Comparison of ENCODE assay signal across 24 cellular contexts in the genomic region with DNA sequence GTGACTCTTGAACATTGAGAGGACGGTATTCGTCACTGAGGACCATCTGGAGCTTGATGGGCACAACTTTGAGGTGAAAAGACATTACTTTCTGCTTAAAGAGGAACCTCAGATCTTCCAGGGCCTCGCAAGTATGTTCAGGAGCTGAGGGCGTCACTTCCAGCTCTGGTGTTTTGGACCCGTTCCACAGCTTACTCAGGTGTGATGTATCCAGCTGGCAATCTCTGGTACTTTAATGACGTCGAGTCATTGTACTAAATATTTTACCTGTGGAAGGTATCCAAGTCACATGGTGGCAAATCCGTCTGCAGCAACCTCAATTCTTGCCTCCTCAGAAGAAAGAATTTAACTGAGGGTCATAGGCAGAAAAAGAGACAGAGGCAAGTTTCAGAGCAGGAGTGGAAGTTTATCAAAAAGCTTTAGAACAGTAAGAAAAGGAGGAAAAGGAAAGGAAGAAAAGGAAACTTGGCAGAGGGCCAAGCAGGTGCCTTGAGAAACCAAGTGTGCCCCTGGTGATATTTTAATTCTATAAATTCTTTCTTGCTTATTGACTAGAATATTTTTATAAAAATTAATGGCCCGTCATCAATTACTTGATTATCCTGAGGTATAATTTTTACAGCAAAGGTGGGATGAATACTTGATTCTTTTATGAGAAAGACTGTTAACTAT.
DNase-seq lines count a peak whose midpoint lies in the region; ATAC-seq and TF ChIP-seq lines count a peak whose summit lies in the region.
"Had no signal": no experiment of that assay in that cellular context is flagged by ENCODE, and none has a peak within 500 bp of the region (broad histone marks: within the 10 kb centered on the region; RNA-seq: fewer than 3 reads in every experiment).

No MANE protein-coding gene starts in this region.

- no peaks in the 10 kb centered on the region for H3K36me3 Mint-ChIP-seq in stimulated activated effector memory CD8-positive, alpha-beta T cell treated with anti-CD3 and anti-CD28 coated beads, Interleukin-12 subunit alpha, Interleukin-12 subunit beta, amount 100 ng/mL, for 72 hours
- H3K36me3 Mint-ChIP-seq: activated naive CD4-positive, alpha-beta T cell treated with anti-CD3 and anti-CD28 coated beads, Interleukin-2, amount 50 U/mL, for 72 hours; stimulated activated memory B cell treated with anti-CD40 and anti-IgM and Interleukin-4, amounts not matched to agents 10 μg/mL and 1 μg/mL and 100 μg/mL, for 72 hours had no signal

- no peak overlapping the region for H3K4me3 ChIP-seq in HCT116 (replicated peaks in 1 of 2; ENCODE audit: low read depth in 1 of 2, low read length in 2 of 2)
- H3K4me3 ChIP-seq: ascending aorta, esophagus muscularis mucosa, gastroesophageal sphincter, tibial artery had no signal

- H3K27ac Mint-ChIP-seq in stimulated activated effector memory CD8-positive, alpha-beta T cell treated with anti-CD3 and anti-CD28 coated beads, Interleukin-12 subunit alpha, Interleukin-12 subunit beta, amount 100 ng/mL, for 72 hours: no peak overlapping the region
- H3K27ac Mint-ChIP-seq: activated naive CD4-positive, alpha-beta T cell treated with anti-CD3 and anti-CD28 coated beads, Interleukin-2, amount 50 U/mL, for 72 hours; nephron progenitor cell; stimulated activated memory B cell treated with anti-CD40 and anti-IgM and Interleukin-4, amounts not matched to agents 10 μg/mL and 1 μg/mL and 100 μg/mL, for 72 hours had no signal

- H3K4me1 ChIP-seq in HCT116 (ENCODE audit: control insufficient read depth in 1 of 2, insufficient read depth in 2 of 2, low read length in 2 of 2): no peaks in the 10 kb centered on the region

- no peaks in the 10 kb centered on the region for H4K20me1 ChIP-seq in HCT116 (ENCODE audit: insufficient read depth)

- intact Hi-C loops in HCT116 (cut with micrococcal nuclease): no loop called here

- no peak overlapping the region for H3K4me2 ChIP-seq in HCT116 (ENCODE audit: low read length)

- H2AFZ ChIP-seq in HCT116 (ENCODE audit: low read depth, low read length, poor library complexity, severe bottlenecking): no peak overlapping the region

- H3K4me1 Mint-ChIP-seq in stimulated activated effector memory CD8-positive, alpha-beta T cell treated with anti-CD3 and anti-CD28 coated beads, Interleukin-12 subunit alpha, Interleukin-12 subunit beta, amount 100 ng/mL, for 72 hours: peaks cover 7% of the 10 kb centered on the region
- H3K4me1 Mint-ChIP-seq: nephron progenitor cell; stimulated activated memory B cell treated with anti-CD40 and anti-IgM and Interleukin-4, amounts not matched to agents 10 μg/mL and 1 μg/mL and 100 μg/mL, for 72 hours had no signal

- no peak for TF ChIP-seq CTCF in HCT116 (IDR thresholded peaks at IDR 0.05 in 2 of 3, conservative IDR thresholded peaks at IDR 0.05 in 1 of 3; ENCODE audit: borderline replicate concordance in 1 of 3, insufficient read depth in 1 of 3, low read depth in 2 of 3, low read length in 2 of 3)

- H3K9me3 ChIP-seq in HCT116 (ENCODE audit: control insufficient read depth in 1 of 2, insufficient read depth in 1 of 2, low read depth in 1 of 2, low read length in 2 of 2): no peaks in the 10 kb centered on the region
- H3K9me3 ChIP-seq: ascending aorta, esophagus muscularis mucosa, gastroesophageal sphincter, tibial artery had no signal

- H3K4me3 Mint-ChIP-seq in stimulated activated effector memory CD8-positive, alpha-beta T cell treated with anti-CD3 and anti-CD28 coated beads, Interleukin-12 subunit alpha, Interleukin-12 subunit beta, amount 100 ng/mL, for 72 hours: no peak overlapping the region
- H3K4me3 Mint-ChIP-seq: nephron progenitor cell; stimulated activated memory B cell treated with anti-CD40 and anti-IgM and Interleukin-4, amounts not matched to agents 10 μg/mL and 1 μg/mL and 100 μg/mL, for 72 hours had no signal

- H3K27me3 ChIP-seq in HCT116 (ENCODE audit: insufficient read depth, low read length): no peaks in the 10 kb centered on the region
- H3K27me3 ChIP-seq: ascending aorta, esophagus muscularis mucosa, gastroesophageal sphincter, tibial artery had no signal

- no peaks in the 10 kb centered on the region for H3K9me2 ChIP-seq in HCT116 (ENCODE audit: insufficient read depth)

- no peaks in the 10 kb centered on the region for H3K36me3 ChIP-seq in HCT116 (ENCODE audit: control insufficient read depth in 1 of 2, insufficient read depth in 2 of 2, low read length in 2 of 2)
- H3K36me3 ChIP-seq: ascending aorta, esophagus muscularis mucosa, gastroesophageal sphincter, tibial artery had no signal

- ATAC-seq in HCT116 (no peak), GM19455 (IDR thresholded peaks at IDR 0.05; ENCODE audit: unreplicated experiment) (no peak), HG03354 (IDR thresholded peaks at IDR 0.05; ENCODE audit: poor library complexity, severe bottlenecking, unreplicated experiment) (no peak)
- ATAC-seq in stimulated activated effector memory CD8-positive, alpha-beta T cell treated with anti-CD3 and anti-CD28 coated beads, Interleukin-12 subunit alpha, Interleukin-12 subunit beta, amount 100 ng/mL, for 72 hours: no peak
- ATAC-seq: activated naive CD4-positive, alpha-beta T cell treated with anti-CD3 and anti-CD28 coated beads, Interleukin-2, amount 50 U/mL, for 72 hours; gastroesophageal sphincter; left cardiac atrium; stimulated activated memory B cell treated with anti-CD40 and anti-IgM and Interleukin-4, amounts not matched to agents 10 μg/mL and 1 μg/mL and 100 μg/mL, for 72 hours had no signal

- no peaks in the 10 kb centered on the region for H3K79me2 ChIP-seq in HCT116 (ENCODE audit: insufficient read depth, low read length)

- no TSS peak for BruUV-seq in HCT116 (replicated peaks; lab: Mats Ljungman, UMichigan)

- RAD21 ChIA-PET in HCT116 (lab: Charles Lee; ENCODE audit: low non-redundant PET in 1 of 2, low total read pairs in 2 of 2, uncharacterized antibody in 2 of 2, unreplicated experiment in 2 of 2): no interaction called here

- no peak overlapping the region for H3K27ac ChIP-seq in HCT116 (ENCODE audit: low read depth, low read length)
- H3K27ac ChIP-seq: ascending aorta, C4-2B, esophagus muscularis mucosa, gastroesophageal sphincter, tibial artery had no signal

- no peak overlapping the region for H3K9ac ChIP-seq in HCT116 (ENCODE audit: low read length)

- POLR2A ChIA-PET in HCT116 (lab: Charles Lee): no interaction called here

- no peak for TF ChIP-seq RAD21 in HCT116 (IDR thresholded peaks at IDR 0.05; ENCODE audit: low read depth)

- CTCF ChIA-PET in HCT116 (lab: Charles Lee): no interaction called here

- DNase-seq in COR-L47 (lab: John Stamatoyannopoulos, UW) (peak; percentile 31), HCT116 (ENCODE audit: low read depth, low spot score) (peak; percentile 8), NCI-H69 (lab: John Stamatoyannopoulos, UW) (peak; percentile 54), iPS-NIHi11 (ENCODE audit: low spot score) (peak; percentile 42), NCI-H146 treated with DMSO at 0.1 percent for 48 hours (lab: John Stamatoyannopoulos, UW; ENCODE audit: unreplicated experiment) (no peak)
- DNase-seq in stimulated activated effector memory CD8-positive, alpha-beta T cell treated with anti-CD3 and anti-CD28 coated beads, Interleukin-12 subunit alpha, Interleukin-12 subunit beta, amount 100 ng/mL, for 72 hours (ENCODE audit: low spot score in 2 of 2): no peak
- DNase-seq: activated CD4-positive, alpha-beta T cell treated with anti-CD3 and anti-CD28 coated beads for 4 hours; cerebellar nuclear complex; KG1; left cardiac atrium; midbrain; NCI-H226; nephron progenitor cell; posterior cingulate gyrus; T-helper 1 cell; tibial artery had no signal

- H3K9me3 Mint-ChIP-seq in stimulated activated effector memory CD8-positive, alpha-beta T cell treated with anti-CD3 and anti-CD28 coated beads, Interleukin-12 subunit alpha, Interleukin-12 subunit beta, amount 100 ng/mL, for 72 hours: no peaks in the 10 kb centered on the region
- H3K9me3 Mint-ChIP-seq: activated naive CD4-positive, alpha-beta T cell treated with anti-CD3 and anti-CD28 coated beads, Interleukin-2, amount 50 U/mL, for 72 hours; nephron progenitor cell; stimulated activated memory B cell treated with anti-CD40 and anti-IgM and Interleukin-4, amounts not matched to agents 10 μg/mL and 1 μg/mL and 100 μg/mL, for 72 hours had no signal

- TF ChIP-seq POLR2A in HCT116 (IDR thresholded peaks at IDR 0.05; ENCODE audit: borderline replicate concordance, extremely low read depth, insufficient read depth, insufficient read length): no peak

TF ChIP-seq in HCT116, 20 proteins besides CTCF, POLR2A, EP300 and RAD21:
- TF ChIP-seq MAX (IDR thresholded peaks at IDR 0.05) (0 out of 2 replicates have a peak, but pooled peaks have one; percentile 22), SRF (IDR thresholded peaks at IDR 0.05; ENCODE audit: low read depth) (no peak)

Comparison
In these comparisons a context has a peak if more than half of its experiments do, and no peak if none do; other contexts are left out.
1. DNase-seq: peak in COR-L47 (single experiment), HCT116 (single experiment), NCI-H69 (single experiment) and iPS-NIHi11 (single experiment); none in NCI-H146 treated with DMSO at 0.1 percent for 48 hours (single experiment) and stimulated activated effector memory CD8-positive, alpha-beta T cell treated with anti-CD3 and anti-CD28 coated beads, Interleukin-12 subunit alpha, Interleukin-12 subunit beta, amount 100 ng/mL, for 72 hours (0 of 2).